ENCODE assay signal across 10 cellular contexts in the genomic region with DNA sequence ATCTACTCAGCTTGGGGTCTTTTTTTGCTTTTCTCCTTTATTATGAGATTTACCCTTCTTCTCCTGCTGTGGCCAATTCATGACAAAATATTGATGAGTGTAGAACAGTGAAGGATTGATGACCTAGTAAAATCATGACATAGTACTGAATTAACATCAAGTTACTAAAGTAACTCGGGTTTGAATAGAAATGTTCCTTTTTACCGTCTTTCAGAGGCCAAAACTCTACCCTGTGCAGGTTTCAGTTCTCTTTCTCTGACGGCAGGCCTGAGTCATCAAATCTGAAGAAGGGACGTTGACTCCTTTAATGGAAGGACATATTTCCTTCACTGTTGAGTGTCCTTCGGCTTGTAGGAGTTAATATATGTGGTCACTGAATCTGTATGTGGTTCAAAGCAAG.
DNase-seq lines count a peak whose midpoint lies in the region; ATAC-seq, FAIRE-seq and TF ChIP-seq lines count a peak whose summit lies in the region.
"Had no signal": no experiment of that assay in that cellular context is flagged by ENCODE, and none has a peak within 500 bp of the region (broad histone marks: within the 10 kb centered on the region; RNA-seq: fewer than 3 reads in every experiment).

No MANE protein-coding gene starts in this region.

- H3K27ac ChIP-seq in left lung (peak overlapping the region in 1 of 2 donors; percentile 56), neuronal stem cell (replicated peaks; ENCODE audit: low read length) (no peak overlapping the region), WERI-Rb-1 (no peak overlapping the region), kidney (ENCODE audit: low read depth in 2 of 2, low read length in 2 of 2) (no peak overlapping the region), tibial artery (no peak overlapping the region)

- H2BK15ac ChIP-seq in neuronal stem cell (ENCODE audit: low read length): no peak overlapping the region

- FAIRE-seq in kidney (lab: Jason Lieb, UNC): no peak

- no peaks in the 10 kb centered on the region for H3K9me3 ChIP-seq in left lung
- H3K9me3 ChIP-seq in neuronal stem cell (replicated peaks in 1 of 2; ENCODE audit: control insufficient read depth in 2 of 2, insufficient read depth in 1 of 2, low read depth in 1 of 2, low read length in 2 of 2): no peaks in the 10 kb centered on the region
- H3K9me3 ChIP-seq in WERI-Rb-1 (ENCODE audit: severe bottlenecking): no peaks in the 10 kb centered on the region
- H3K9me3 ChIP-seq in kidney (ENCODE audit: control insufficient read depth in 1 of 2, low read length in 2 of 2): no peaks in the 10 kb centered on the region
- H3K9me3 ChIP-seq in tibial artery: no peaks in the 10 kb centered on the region

- DNase-seq in left lung (no peak), neuronal stem cell (ENCODE audit: low spot score) (no peak), WERI-Rb-1 (no peak), kidney (no peak), tibial artery (no peak)
- DNase-seq: activated T-cell treated with anti-CD3 and anti-CD28 coated beads, Interleukin-2, amount 50 U/mL, for 1 hour; NCI-H524 had no signal

- H2BK5ac ChIP-seq in neuronal stem cell (ENCODE audit: low read length): no peak overlapping the region

- H3K4me3 ChIP-seq in left lung: no peak overlapping the region
- no peak overlapping the region for H3K4me3 ChIP-seq in neuronal stem cell (ENCODE audit: low read length in 2 of 2)
- no peak overlapping the region for H3K4me3 ChIP-seq in WERI-Rb-1 (ENCODE audit: low read depth, low read length)
- H3K4me3 ChIP-seq in kidney (ENCODE audit: low read length in 2 of 2): no peak overlapping the region
- H3K4me3 ChIP-seq in tibial artery: no peak overlapping the region

- no CpG with 5 or more reads among the region's 5 CpGs for WGBS in neuronal stem cell (ENCODE audit: extremely low coverage in 2 of 2, insufficient read length in 2 of 2, insufficient replicate concordance in 1 of 2), 2 donors

- no peak overlapping the region for H2AK5ac ChIP-seq in neuronal stem cell (ENCODE audit: low read depth, low read length)

- H3K23ac ChIP-seq in neuronal stem cell (ENCODE audit: low read depth, low read length, poor library complexity): no peak overlapping the region

- H3K14ac ChIP-seq in neuronal stem cell (ENCODE audit: low read length): no peak overlapping the region

- ATAC-seq in GM18519 (IDR thresholded peaks at IDR 0.05; ENCODE audit: low FRiP score, unreplicated experiment): peak; percentile 76
- peak; percentile 94 for ATAC-seq in GM21619 (IDR thresholded peaks at IDR 0.05; ENCODE audit: unreplicated experiment)
- peak; percentile 77 for ATAC-seq in HG03521 (IDR thresholded peaks at IDR 0.05; ENCODE audit: unreplicated experiment)
- ATAC-seq in left lung: peak; percentile 69

- no peak overlapping the region for H2BK120ac ChIP-seq in neuronal stem cell (ENCODE audit: low read depth, low read length)

- intact Hi-C loops in left lung (cut with DNase I): no loop called here
- intact Hi-C loops in kidney (cut with DNase I): no loop called here
- intact Hi-C loops in tibial artery (cut with DNase I; ENCODE audit: low total_unique reads): no loop called here

- H3K4ac ChIP-seq in neuronal stem cell (ENCODE audit: low read length): no peak overlapping the region

- H3K36me3 ChIP-seq in left lung (peaks cover 0 to 85% of the 10 kb centered on the region in 2 donors), neuronal stem cell (replicated peaks in 1 of 2; ENCODE audit: control insufficient read depth in 2 of 2, insufficient read depth in 2 of 2, low read length in 2 of 2) (peaks cover 5 to 87% of the 10 kb centered on the region in 2 donors), WERI-Rb-1 (peaks cover 90% of the 10 kb centered on the region), kidney (ENCODE audit: control insufficient read depth in 1 of 2, insufficient read depth in 2 of 2, low read length in 2 of 2) (peaks cover 23 to 43% of the 10 kb centered on the region in 2 donors), tibial artery (peaks cover 53 to 64% (median 55%) of the 10 kb centered on the region in 3 donors)

- no peak overlapping the region for H2AFZ ChIP-seq in neuronal stem cell (ENCODE audit: low read length)

- H2BK12ac ChIP-seq in neuronal stem cell (ENCODE audit: low read length): no peak overlapping the region

- no peak for TF ChIP-seq CTCF in left lung (IDR thresholded peaks at IDR 0.05)
- TF ChIP-seq CTCF in WERI-Rb-1 (IDR thresholded peaks at IDR 0.05; ENCODE audit: low read depth, low read length): no peak
- TF ChIP-seq CTCF in kidney (IDR thresholded peaks at IDR 0.05; ENCODE audit: borderline replicate concordance, extremely low read depth, insufficient read depth): no peak
- TF ChIP-seq CTCF in tibial artery (IDR thresholded peaks at IDR 0.05): no peak

- H3K27me3 ChIP-seq in left lung: no peaks in the 10 kb centered on the region
- no peaks in the 10 kb centered on the region for H3K27me3 ChIP-seq in neuronal stem cell (ENCODE audit: control insufficient read depth in 3 of 3, insufficient read depth in 3 of 3, low read depth in 1 of 3, low read length in 3 of 3)
- no peaks in the 10 kb centered on the region for H3K27me3 ChIP-seq in WERI-Rb-1 (ENCODE audit: insufficient read depth, low read depth, severe bottlenecking)
- no peaks in the 10 kb centered on the region for H3K27me3 ChIP-seq in tibial artery

- no peak overlapping the region for H4K8ac ChIP-seq in neuronal stem cell (ENCODE audit: low read depth, low read length)

- peaks cover 0 to 3% of the 10 kb centered on the region in 2 donors for H3K4me1 ChIP-seq in left lung
- no peaks in the 10 kb centered on the region for H3K4me1 ChIP-seq in neuronal stem cell (ENCODE audit: control insufficient read depth in 2 of 2, insufficient read depth in 1 of 2, low read depth in 1 of 2, low read length in 2 of 2)
- H3K4me1 ChIP-seq in kidney (ENCODE audit: control insufficient read depth in 1 of 2, insufficient read depth in 1 of 2, low read depth in 1 of 2, low read length in 2 of 2): no peaks in the 10 kb centered on the region
- no peaks in the 10 kb centered on the region for H3K4me1 ChIP-seq in tibial artery

- H3K18ac ChIP-seq in neuronal stem cell (ENCODE audit: low read length): no peak overlapping the region

- no peak overlapping the region for H4K91ac ChIP-seq in neuronal stem cell (ENCODE audit: low read depth, low read length, poor library complexity)

- no peak overlapping the region for H3K9ac ChIP-seq in neuronal stem cell (ENCODE audit: low read depth, low read length, poor library complexity)
- H3K9ac ChIP-seq in kidney (ENCODE audit: low read length in 2 of 2): no peak overlapping the region

- H3K79me1 ChIP-seq in neuronal stem cell (ENCODE audit: low read depth, low read length): no peaks in the 10 kb centered on the region

- no peak overlapping the region for H3K4me2 ChIP-seq in neuronal stem cell (ENCODE audit: insufficient read depth, low read length, poor library complexity, severe bottlenecking)
